Comparison of ENCODE assay signal across 1 cellular context in genomic region chr7:143305423-143306070, GRCh38.
TF ChIP-seq lines count a peak whose summit lies in the region.

No MANE protein-coding gene starts in this region.

TF ChIP-seq in H1, 55 proteins besides CTCF, POLR2A, EP300 and RAD21:
- TF ChIP-seq RBBP5 (IDR thresholded peaks at IDR 0.05; ENCODE audit: borderline replicate concordance, low read depth, low read length) (no peak), CHD2 (IDR thresholded peaks at IDR 0.05; ENCODE audit: low read length) (no peak), CEBPB (IDR thresholded peaks at IDR 0.05; ENCODE audit: low read depth, low read length) (no peak), YY1 (IDR thresholded peaks at IDR 0.05; ENCODE audit: low read depth, low read length) (no peak), FOSL1 (IDR thresholded peaks at IDR 0.05; ENCODE audit: insufficient read depth, low read depth, low read length) (no peak), SUZ12 (IDR thresholded peaks at IDR 0.05; ENCODE audit: low read length) (no peak), HDAC2 (IDR thresholded peaks at IDR 0.05; ENCODE audit: borderline replicate concordance in 1 of 2, low read depth in 2 of 2, low read length in 2 of 2) (no peak), SP1 (IDR thresholded peaks at IDR 0.05; ENCODE audit: low read depth, low read length) (no peak), ASH2L (IDR thresholded peaks at IDR 0.05; ENCODE audit: low read length) (no peak), E2F6 (IDR thresholded peaks at IDR 0.05) (no peak), RXRA (IDR thresholded peaks at IDR 0.05; ENCODE audit: insufficient read depth, low read depth, low read length) (no peak), KDM5A (IDR thresholded peaks at IDR 0.05; ENCODE audit: low read length) (no peak), KDM1A (IDR thresholded peaks at IDR 0.05; ENCODE audit: borderline replicate concordance, low read length) (peak; percentile 41; the same call in 1 of the 2 replicates), CHD7 (IDR thresholded peaks at IDR 0.05; ENCODE audit: insufficient replicate concordance, low read length) (no peak), TCF12 (IDR thresholded peaks at IDR 0.05; ENCODE audit: low read depth, low read length) (no peak), ATF2 (IDR thresholded peaks at IDR 0.05; ENCODE audit: low read length) (no peak), POLR2AphosphoS5 (IDR thresholded peaks at IDR 0.05; ENCODE audit: low read depth, low read length) (peak; percentile 26; the same call in 1 of the 2 replicates), CREB1 (IDR thresholded peaks at IDR 0.05) (no peak)
